29 cellular contexts compared by ENCODE assay signal in genomic region chr6:167590193-167590592, GRCh38.
"Had no signal": no experiment of that assay in that cellular context is flagged by ENCODE, and none has a peak within 500 bp of the region (broad histone marks: within the 10 kb centered on the region; RNA-seq: fewer than 3 reads in every experiment).

No MANE protein-coding gene starts in this region.

- FAIRE-seq: colon, kidney had no signal

- H3K36me3 ChIP-seq: adrenal gland, ascending aorta, brain microvascular endothelial cell, gastroesophageal sphincter, heart right ventricle, lower lobe of right lung, thoracic aorta, upper lobe of left lung had no signal

- H3K36me3 Mint-ChIP-seq: activated naive CD8-positive, alpha-beta T cell; stimulated activated memory B cell treated with anti-CD40 and anti-IgM and Interleukin-4, amounts not matched to agents 10 μg/mL and 1 μg/mL and 100 μg/mL, for 72 hours; T-cell had no signal

- H3K4me3 Mint-ChIP-seq: activated CD4-positive, alpha-beta T cell treated with anti-CD3 and anti-CD28 coated beads, Interleukin-2, amount 10 ng/mL, durations not matched to agents 7 days and 5 days; activated naive CD8-positive, alpha-beta T cell; activated T-cell treated with anti-CD3 and anti-CD28 coated beads, Interleukin-2, amount 50 U/mL, for 4 hours; central memory CD8-positive, alpha-beta T cell; stimulated activated memory B cell treated with anti-CD40 and anti-IgM and Interleukin-4, amounts not matched to agents 10 μg/mL and 1 μg/mL and 100 μg/mL, for 72 hours; T-cell; T-helper 2 cell treated with Interferon-gamma antibody and Interleukin-4, amounts not matched to agents 5 μg/mL and 100 μg/mL, for 36 hours had no signal

- DNase-seq: activated CD4-positive, alpha-beta T cell treated with anti-CD3 and anti-CD28 coated beads, Interleukin-2, amount 10 ng/mL, durations not matched to agents 7 days and 5 days; activated CD4-positive, CD25-positive, alpha-beta regulatory T cell treated with anti-CD3 and anti-CD28 coated beads, Interleukin-2, amount 50 U/mL, for 72 hours; activated CD8-positive, alpha-beta memory T cell treated with anti-CD3 and anti-CD28 coated beads for 24 hours; activated CD8-positive, alpha-beta memory T cell treated with anti-CD3 and anti-CD28 coated beads, Interleukin-2, amount 50 U/mL, for 4 hours; activated naive CD4-positive, alpha-beta T cell; activated T-cell treated with anti-CD3 and anti-CD28 coated beads, Interleukin-2, amount 50 U/mL, for 4 hours; adrenal gland; brain microvascular endothelial cell; heart right ventricle; kidney; lower lobe of right lung; mesendoderm; mucosa of descending colon; upper lobe of left lung had no signal

- H3K9me3 ChIP-seq: adrenal gland, ascending aorta, gastroesophageal sphincter, lower lobe of right lung, mucosa of descending colon, thoracic aorta, upper lobe of left lung had no signal

- H3K4me1 ChIP-seq: adrenal gland, gastroesophageal sphincter, lower lobe of right lung, upper lobe of left lung had no signal

- H3K27ac Mint-ChIP-seq: activated CD4-positive, alpha-beta T cell treated with anti-CD3 and anti-CD28 coated beads, Interleukin-2, amount 10 ng/mL, durations not matched to agents 7 days and 5 days; activated naive CD8-positive, alpha-beta T cell; activated T-helper 2 cell treated with anti-CD3 and anti-CD28 coated beads, Interferon-gamma antibody, Interleukin-2, Interleukin-4, amounts not matched to agents 10 μg/mL and 5 μg/mL and 100 μg/mL, durations not matched to agents 14 hours and 24 hours and 36 hours; progenitor cell of endocrine pancreas; stimulated activated memory B cell treated with anti-CD40 and anti-IgM and Interleukin-4, amounts not matched to agents 10 μg/mL and 1 μg/mL and 100 μg/mL, for 72 hours; T-cell; T-helper 2 cell treated with Interferon-gamma antibody and Interleukin-4, amounts not matched to agents 5 μg/mL and 100 μg/mL, for 36 hours had no signal

- H3K27me3 Mint-ChIP-seq: progenitor cell of endocrine pancreas had no signal

- H3K27me3 ChIP-seq: adrenal gland, ascending aorta, brain microvascular endothelial cell, gastroesophageal sphincter, heart right ventricle, upper lobe of left lung had no signal

- H3K4me1 Mint-ChIP-seq: activated CD4-positive, alpha-beta T cell treated with anti-CD3 and anti-CD28 coated beads, Interleukin-2, amount 10 ng/mL, durations not matched to agents 7 days and 5 days; central memory CD8-positive, alpha-beta T cell; stimulated activated memory B cell treated with anti-CD40 and anti-IgM and Interleukin-4, amounts not matched to agents 10 μg/mL and 1 μg/mL and 100 μg/mL, for 72 hours; T-cell had no signal

- H3K27ac ChIP-seq: adrenal gland, ascending aorta, brain microvascular endothelial cell, dorsolateral prefrontal cortex, gastroesophageal sphincter, heart right ventricle, lower lobe of right lung, skin epidermis, thoracic aorta, upper lobe of left lung, VCaP had no signal

- H3K4me3 ChIP-seq: adrenal gland, ascending aorta, dorsolateral prefrontal cortex, gastroesophageal sphincter, heart right ventricle, lower lobe of right lung, mucosa of descending colon, skin epidermis, thoracic aorta, upper lobe of left lung had no signal

- ATAC-seq: activated T-cell treated with anti-CD3 and anti-CD28 coated beads, Interleukin-2, amount 50 U/mL, for 4 hours; gastroesophageal sphincter; mucosa of descending colon; SK-N-SH treated with all-trans-retinoic acid at 6 μM for 48 hours; stimulated activated memory B cell treated with anti-CD40 and anti-IgM and Interleukin-4, amounts not matched to agents 10 μg/mL and 1 μg/mL and 100 μg/mL, for 72 hours; T-cell had no signal
